Comparison of ENCODE assay signal across 29 cellular contexts in genomic region chr17:37315601-37316000, GRCh38.
"Had no signal": no experiment of that assay in that cellular context is flagged by ENCODE, and none has a peak within 500 bp of the region (broad histone marks: within the 10 kb centered on the region; RNA-seq: fewer than 3 reads in every experiment).

No MANE protein-coding gene starts in this region.

- DNase-seq: activated CD4-positive, alpha-beta memory T cell treated with anti-CD3 and anti-CD28 coated beads, Interleukin-2, amount 10 ng/mL, durations not matched to agents 7 days and 5 days; activated CD4-positive, alpha-beta T cell treated with anti-CD3 and anti-CD28 coated beads for 1 hour; activated CD4-positive, alpha-beta T cell treated with anti-CD3 and anti-CD28 coated beads for 4 hours; activated CD4-positive, alpha-beta T cell treated with anti-CD3 and anti-CD28 coated beads, Interleukin-2, amount 10 ng/mL, durations not matched to agents 7 days and 5 days; activated CD4-positive, alpha-beta T cell treated with anti-CD3 and anti-CD28 coated beads, Interleukin-2, amount 50 U/mL, for 4 hours; activated CD8-positive, alpha-beta memory T cell treated with anti-CD3 and anti-CD28 coated beads, Interleukin-2, amount 50 U/mL, for 48 hours; activated gamma-delta T cell; activated naive CD4-positive, alpha-beta T cell; activated naive CD4-positive, alpha-beta T cell treated with anti-CD3 and anti-CD28 coated beads, Interleukin-2, amount 10 ng/mL, durations not matched to agents 7 days and 5 days; activated naive CD8-positive, alpha-beta T cell treated with anti-CD3 and anti-CD28 coated beads, Interleukin-2, amount 10 ng/mL, durations not matched to agents 7 days and 5 days; activated T-cell treated with anti-CD3 and anti-CD28 coated beads for 4 hours; activated T-cell treated with anti-CD3 and anti-CD28 coated beads, Interleukin-2, amount 50 U/mL, for 24 hours; activated T-cell treated with anti-CD3 and anti-CD28 coated beads, Interleukin-2, amount 50 U/mL, for 72 hours; central memory CD4-positive, alpha-beta T cell; cerebellar nuclear complex; colonic mucosa; effector CD8-positive, alpha-beta T cell; foreskin keratinocyte; gastrocnemius medialis; glutamatergic neuron; heart left ventricle; T-helper 17 cell had no signal

- H3K27ac ChIP-seq: ascending aorta, breast epithelium, cardiac muscle cell, colonic mucosa, esophagus muscularis mucosa, foreskin keratinocyte, gastrocnemius medialis, heart left ventricle had no signal

- H3K4me1 Mint-ChIP-seq: activated CD4-positive, alpha-beta T cell treated with anti-CD3 and anti-CD28 coated beads, Interleukin-2, amount 10 ng/mL, durations not matched to agents 7 days and 5 days; activated naive CD4-positive, alpha-beta T cell treated with anti-CD3 and anti-CD28 coated beads, Interleukin-2, amount 10 ng/mL, durations not matched to agents 7 days and 5 days had no signal

- H3K4me3 Mint-ChIP-seq: activated CD4-positive, alpha-beta memory T cell treated with anti-CD3 and anti-CD28 coated beads, Interleukin-2, amount 10 ng/mL, durations not matched to agents 7 days and 5 days; activated CD4-positive, alpha-beta T cell treated with anti-CD3 and anti-CD28 coated beads, Interleukin-2, amount 10 ng/mL, durations not matched to agents 7 days and 5 days; activated naive CD4-positive, alpha-beta T cell treated with anti-CD3 and anti-CD28 coated beads, Interleukin-2, amount 10 ng/mL, durations not matched to agents 7 days and 5 days; activated naive CD8-positive, alpha-beta T cell treated with anti-CD3 and anti-CD28 coated beads, Interleukin-2, amount 10 ng/mL, durations not matched to agents 7 days and 5 days; activated T-cell treated with anti-CD3 and anti-CD28 coated beads, Interleukin-2, amount 50 U/mL, for 24 hours; activated T-cell treated with anti-CD3 and anti-CD28 coated beads, Interleukin-2, amount 50 U/mL, for 72 hours; brain; T-helper 17 cell; WTC11 had no signal

- H3K9me3 Mint-ChIP-seq: activated CD4-positive, alpha-beta memory T cell treated with anti-CD3 and anti-CD28 coated beads, Interleukin-2, amount 10 ng/mL, durations not matched to agents 7 days and 5 days; activated CD4-positive, alpha-beta T cell treated with anti-CD3 and anti-CD28 coated beads, Interleukin-2, amount 10 ng/mL, durations not matched to agents 7 days and 5 days; activated naive CD4-positive, alpha-beta T cell treated with anti-CD3 and anti-CD28 coated beads, Interleukin-2, amount 10 ng/mL, durations not matched to agents 7 days and 5 days; activated naive CD4-positive, alpha-beta T cell treated with anti-CD3 and anti-CD28 coated beads, Interleukin-2, amount 50 U/mL, for 72 hours; activated naive CD8-positive, alpha-beta T cell treated with anti-CD3 and anti-CD28 coated beads, Interleukin-2, amount 10 ng/mL, durations not matched to agents 7 days and 5 days; activated T-cell treated with anti-CD3 and anti-CD28 coated beads, Interleukin-2, amount 50 U/mL, for 24 hours; activated T-cell treated with anti-CD3 and anti-CD28 coated beads, Interleukin-2, amount 50 U/mL, for 72 hours; brain had no signal

- H3K27ac Mint-ChIP-seq: activated CD4-positive, alpha-beta memory T cell treated with anti-CD3 and anti-CD28 coated beads, Interleukin-2, amount 10 ng/mL, durations not matched to agents 7 days and 5 days; activated CD4-positive, alpha-beta T cell treated with anti-CD3 and anti-CD28 coated beads, Interleukin-2, amount 10 ng/mL, durations not matched to agents 7 days and 5 days; activated naive CD4-positive, alpha-beta T cell treated with anti-CD3 and anti-CD28 coated beads, Interleukin-2, amount 10 ng/mL, durations not matched to agents 7 days and 5 days; activated naive CD4-positive, alpha-beta T cell treated with anti-CD3 and anti-CD28 coated beads, Interleukin-2, amount 50 U/mL, for 72 hours; activated naive CD8-positive, alpha-beta T cell treated with anti-CD3 and anti-CD28 coated beads, Interleukin-2, amount 10 ng/mL, durations not matched to agents 7 days and 5 days; activated T-cell treated with anti-CD3 and anti-CD28 coated beads, Interleukin-2, amount 50 U/mL, for 24 hours; activated T-cell treated with anti-CD3 and anti-CD28 coated beads, Interleukin-2, amount 50 U/mL, for 72 hours; brain; T-helper 17 cell; WTC11 had no signal

- ATAC-seq: activated naive CD4-positive, alpha-beta T cell treated with anti-CD3 and anti-CD28 coated beads, Interleukin-2, amount 50 U/mL, for 72 hours; activated T-cell treated with anti-CD3 and anti-CD28 coated beads, Interleukin-2, amount 50 U/mL, for 72 hours; foreskin keratinocyte; gastrocnemius medialis; heart left ventricle; T-helper 17 cell; WTC11 had no signal

- H3K27me3 Mint-ChIP-seq: activated CD4-positive, alpha-beta memory T cell treated with anti-CD3 and anti-CD28 coated beads, Interleukin-2, amount 10 ng/mL, durations not matched to agents 7 days and 5 days; activated CD4-positive, alpha-beta T cell treated with anti-CD3 and anti-CD28 coated beads, Interleukin-2, amount 10 ng/mL, durations not matched to agents 7 days and 5 days; activated naive CD4-positive, alpha-beta T cell treated with anti-CD3 and anti-CD28 coated beads, Interleukin-2, amount 10 ng/mL, durations not matched to agents 7 days and 5 days; activated naive CD8-positive, alpha-beta T cell treated with anti-CD3 and anti-CD28 coated beads, Interleukin-2, amount 10 ng/mL, durations not matched to agents 7 days and 5 days; activated T-cell treated with anti-CD3 and anti-CD28 coated beads, Interleukin-2, amount 50 U/mL, for 24 hours; brain; T-helper 17 cell had no signal

- H3K4me3 ChIP-seq: ascending aorta, breast epithelium, cardiac muscle cell, colonic mucosa, esophagus muscularis mucosa, gastrocnemius medialis, heart left ventricle had no signal
